27 cellular contexts compared by ENCODE assay signal in genomic region chr10:4977025-4977424, GRCh38.
"Had no signal": no experiment of that assay in that cellular context is flagged by ENCODE, and none has a peak within 500 bp of the region (broad histone marks: within the 10 kb centered on the region; RNA-seq: fewer than 3 reads in every experiment).

No MANE protein-coding gene starts in this region.

- H3K36me3 ChIP-seq: suprapubic skin, thoracic aorta, transverse colon, upper lobe of left lung, uterus had no signal

- H3K27ac ChIP-seq: stomach, suprapubic skin, testis, thoracic aorta, thyroid gland, tibial artery, tibial nerve, transverse colon, upper lobe of left lung, upper lobe of right lung, uterus, vagina had no signal

- ATAC-seq: stimulated activated effector memory CD8-positive, alpha-beta T cell treated with anti-CD3 and anti-CD28 coated beads, Interleukin-12 subunit alpha, Interleukin-12 subunit beta, amount 100 ng/mL, for 72 hours; stimulated activated memory B cell treated with anti-CD40 and anti-IgM and Interleukin-4, amounts not matched to agents 10 μg/mL and 1 μg/mL and 100 μg/mL, for 72 hours; stimulated activated naive B cell treated with anti-CD40 and anti-IgM and Interleukin-4, amounts not matched to agents 10 μg/mL and 1 μg/mL and 100 μg/mL, for 72 hours; stimulated activated naive CD8-positive, alpha-beta T cell treated with anti-CD3 and anti-CD28 coated beads, Interleukin-15, amount 100 ng/mL, for 72 hours; stimulated activated naive CD8-positive, alpha-beta T cell treated with anti-CD3 and anti-CD28 coated beads, Interleukin-15, Interleukin-2, amounts not matched to agents 100 U/mL and 50 U/mL, for 24 hours; upper lobe of right lung had no signal

- H3K4me1 ChIP-seq: suprapubic skin, tibial artery, uterus had no signal

- DNase-seq: stimulated activated CD4-positive, alpha-beta T cell treated with anti-CD3 and anti-CD28 coated beads, Interleukin-2, amount 100 ng/mL, for 48 hours; stimulated activated CD4-positive, alpha-beta T cell treated with anti-CD3 and anti-CD28 coated beads, Interleukin-4, amount 100 ng/mL, for 1 hour; stimulated activated CD4-positive, alpha-beta T cell treated with anti-CD3 and anti-CD28 coated beads, Interleukin-4, amount 100 ng/mL, for 24 hours; stimulated activated CD4-positive, alpha-beta T cell treated with anti-CD3 and anti-CD28 coated beads, Interleukin-4, amount 100 ng/mL, for 4 hours; stimulated activated CD8-positive, alpha-beta memory T cell treated with anti-CD3 and anti-CD28 coated beads, Interleukin-4, amount 100 ng/mL, for 48 hours; stimulated activated naive B cell treated with anti-CD40 and anti-IgM and Interleukin-4, amounts not matched to agents 10 μg/mL and 1 μg/mL and 100 μg/mL, for 72 hours; stimulated activated naive CD4-positive, alpha-beta T cell; stimulated activated naive CD4-positive, alpha-beta T cell treated with Interleukin-2 at 50 U/mL for 16 hours; stimulated activated naive CD8-positive, alpha-beta T cell treated with anti-CD3 and anti-CD28 coated beads, Interleukin-15, amount 100 ng/mL, for 72 hours; stimulated activated naive CD8-positive, alpha-beta T cell treated with anti-CD3 and anti-CD28 coated beads, Interleukin-15, Interleukin-2, amounts not matched to agents 100 U/mL and 50 U/mL, for 24 hours; stomach; substantia nigra; testis; thyroid gland; tibial artery; transverse colon; trophoblast cell; upper lobe of left lung; upper lobe of right lung; uterus had no signal

- H3K4me3 ChIP-seq: stomach, suprapubic skin, testis, thoracic aorta, thyroid gland, tibial artery, tibial nerve, transverse colon, upper lobe of left lung, upper lobe of right lung, uterus, vagina had no signal

- H3K9me3 ChIP-seq: stomach, suprapubic skin, testis, thoracic aorta, thyroid gland, tibial artery, tibial nerve, transverse colon, upper lobe of left lung, upper lobe of right lung, uterus, vagina had no signal

- H3K27me3 ChIP-seq: stomach, suprapubic skin, testis, thyroid gland, tibial artery, tibial nerve, transverse colon, upper lobe of left lung, upper lobe of right lung, uterus, vagina had no signal

- FAIRE-seq: urothelium cell line had no signal
